Comparison of ENCODE assay signal across 2 cellular contexts in genomic region chr10:74097776-74098175, GRCh38.
TF ChIP-seq lines count a peak whose summit lies in the region.

No MANE protein-coding gene starts in this region.

TF ChIP-seq in HCT116, 20 proteins besides CTCF, POLR2A, EP300 and RAD21:
- TF ChIP-seq REST (IDR thresholded peaks at IDR 0.05; ENCODE audit: low read depth) (no peak), EGR1 (IDR thresholded peaks at IDR 0.05; ENCODE audit: low read depth) (no peak), ELF1 (IDR thresholded peaks at IDR 0.05; ENCODE audit: borderline replicate concordance, low read depth) (no peak), YY1 (IDR thresholded peaks at IDR 0.05; ENCODE audit: extremely low read depth, insufficient replicate concordance, low read depth, low read length) (no peak), EZH2 (IDR thresholded peaks at IDR 0.05) (no peak), POLR2AphosphoS5 (IDR thresholded peaks at IDR 0.05; ENCODE audit: low read depth, low read length) (no peak), CEBPB (IDR thresholded peaks at IDR 0.05; ENCODE audit: low read depth) (no peak), EZH2phosphoT487 (IDR thresholded peaks at IDR 0.05; ENCODE audit: borderline replicate concordance) (no peak), SP1 (IDR thresholded peaks at IDR 0.05; ENCODE audit: low read depth) (no peak), SRF (IDR thresholded peaks at IDR 0.05; ENCODE audit: low read depth) (no peak), FOSL1 (IDR thresholded peaks at IDR 0.05; ENCODE audit: low read depth) (no peak), JUND (IDR thresholded peaks at IDR 0.05) (no peak), ZFX (IDR thresholded peaks at IDR 0.05) (no peak), ZBTB33 (IDR thresholded peaks at IDR 0.05; ENCODE audit: extremely low read depth, insufficient replicate concordance, low read length) (no peak)

TF ChIP-seq in liver, 16 proteins besides CTCF, POLR2A, EP300 and RAD21 (continued from another document):
- no peak for TF ChIP-seq HNF4G (IDR thresholded peaks at IDR 0.05)
- TF ChIP-seq MAX (IDR thresholded peaks at IDR 0.05), result no peak
- TF ChIP-seq ATF3 (IDR thresholded peaks at IDR 0.05), result no peak
- no peak for TF ChIP-seq REST (IDR thresholded peaks at IDR 0.05)
- peak; percentile 94 for TF ChIP-seq FOXA1 (IDR thresholded peaks at IDR 0.05)
- no peak for TF ChIP-seq GABPA (IDR thresholded peaks at IDR 0.05 in 1 of 2, conservative IDR thresholded peaks at IDR 0.05 in 1 of 2)
- no peak for TF ChIP-seq TAF1 (conservative IDR thresholded peaks at IDR 0.05)
- TF ChIP-seq JUND (IDR thresholded peaks at IDR 0.05), result peak; percentile 25 to 61
- TF ChIP-seq HNF4A (conservative IDR thresholded peaks at IDR 0.05), result peak; percentile 48 to 73
- no peak for TF ChIP-seq ZBTB33 (IDR thresholded peaks at IDR 0.05)
- peak; percentile 30 for TF ChIP-seq SP1 (IDR thresholded peaks at IDR 0.05)
- peak; percentile 69 for TF ChIP-seq YY1 (IDR thresholded peaks at IDR 0.05)
- no peak for TF ChIP-seq NR2F2 (IDR thresholded peaks at IDR 0.05)
- TF ChIP-seq FOXA2 (IDR thresholded peaks at IDR 0.05), result peak; percentile 98
- peak; percentile 37 to 83 for TF ChIP-seq EGR1 (IDR thresholded peaks at IDR 0.05; ENCODE audit: low read depth in 2 of 2)
